ENCODE assay signal across 17 cellular contexts in the genomic region with DNA sequence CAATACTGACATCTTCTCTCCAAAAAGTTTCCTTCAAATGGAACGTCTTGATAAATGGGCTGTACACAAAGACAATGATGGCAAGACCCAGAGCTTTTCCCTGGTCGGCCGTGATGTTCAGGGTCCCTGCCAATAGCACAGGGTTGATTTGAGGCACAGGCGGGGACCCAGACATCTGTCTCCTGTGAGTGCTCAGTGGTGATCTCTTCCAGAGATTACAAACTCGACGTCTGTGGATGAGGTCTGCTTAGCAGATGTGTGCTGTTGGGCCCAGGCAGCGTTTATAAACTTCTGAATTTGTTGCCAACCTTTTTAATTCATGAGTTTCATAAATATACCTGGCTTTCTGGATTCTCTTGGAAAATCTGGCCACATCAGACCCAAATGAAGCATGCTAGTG. TPM values are rescaled to one million over a fixed set of nuclear protein-coding genes. Genes with fewer than 3 reads are reported as not detected.
A peak's percentile ranks its signal among the peaks of the same experiment; 100 is the strongest.
DNase-seq lines count a peak whose midpoint lies in the region; ATAC-seq and TF ChIP-seq lines count a peak whose summit lies in the region.
"Had no signal": no experiment of that assay in that cellular context is flagged by ENCODE, and none has a peak within 500 bp of the region (broad histone marks: within the 10 kb centered on the region; RNA-seq: fewer than 3 reads in every experiment).

No MANE protein-coding gene starts in this region.

- H3K36me3 ChIP-seq in BE2C (no peaks in the 10 kb centered on the region; the same call in 1 of the 2 replicates), neutrophil (peaks cover 51% of the 10 kb centered on the region)

- H3K27me3 Mint-ChIP-seq in activated T-helper 1 cell treated with anti-CD3 and anti-CD28 coated beads, Interleukin-12 subunit alpha, Interleukin-12 subunit beta, Interleukin-2, Interleukin-4 antibody, amounts not matched to agents 30 ng/mL and 10 ng/mL and 1 ng/mL, durations not matched to agents 14 hours and 24 hours and 36 hours (ENCODE audit: insufficient read depth), result no peaks in the 10 kb centered on the region
- H3K27me3 Mint-ChIP-seq: CD4-positive, alpha-beta T cell had no signal

- H3K27ac Mint-ChIP-seq in activated T-helper 1 cell treated with anti-CD3 and anti-CD28 coated beads, Interleukin-12 subunit alpha, Interleukin-12 subunit beta, Interleukin-2, Interleukin-4 antibody, amounts not matched to agents 30 ng/mL and 10 ng/mL and 1 ng/mL, durations not matched to agents 14 hours and 24 hours and 36 hours, result no peak overlapping the region
- H3K27ac Mint-ChIP-seq: CD4-positive, alpha-beta T cell; CD8-positive, alpha-beta T cell had no signal

- peaks cover 22% of the 10 kb centered on the region for H3K36me3 Mint-ChIP-seq in activated T-helper 1 cell treated with anti-CD3 and anti-CD28 coated beads, Interleukin-12 subunit alpha, Interleukin-12 subunit beta, Interleukin-2, Interleukin-4 antibody, amounts not matched to agents 30 ng/mL and 10 ng/mL and 1 ng/mL, durations not matched to agents 14 hours and 24 hours and 36 hours (ENCODE audit: low read depth)

- H3K9me3 Mint-ChIP-seq in activated T-helper 1 cell treated with anti-CD3 and anti-CD28 coated beads, Interleukin-12 subunit alpha, Interleukin-12 subunit beta, Interleukin-2, Interleukin-4 antibody, amounts not matched to agents 30 ng/mL and 10 ng/mL and 1 ng/mL, durations not matched to agents 14 hours and 24 hours and 36 hours, result peaks cover 19% of the 10 kb centered on the region

- intact Hi-C loops in activated T-helper 1 cell treated with anti-CD3 and anti-CD28 coated beads, Interleukin-12 subunit alpha, Interleukin-12 subunit beta, Interleukin-2, Interleukin-4 antibody, amounts not matched to agents 30 ng/mL and 10 ng/mL and 1 ng/mL, durations not matched to agents 14 hours and 24 hours and 36 hours (cut with micrococcal nuclease), result no loop called here

- in situ Hi-C loops in GM13976 (cut with MboI; ENCODE audit: low sequenced_read_pairs, unreplicated experiment), result no loop called here

- H3K9me3 ChIP-seq in BE2C, result no peaks in the 10 kb centered on the region; the same call in 1 of the 2 replicates
- no peaks in the 10 kb centered on the region for H3K9me3 ChIP-seq in neutrophil
- H3K9me3 ChIP-seq: Caco-2 had no signal

- H3K4me1 ChIP-seq in BE2C (0 out of 2 replicates have a peak, but pooled peaks cover 2% of the 10 kb centered on the region), neutrophil (ENCODE audit: control insufficient read depth in 1 of 2, insufficient read depth in 1 of 2, low read depth in 1 of 2, low read length in 1 of 2) (peaks cover 11 to 32% of the 10 kb centered on the region in 2 experiments)
- H3K4me1 ChIP-seq: BLaER1 treated with 17β-estradiol and CSF1 and Interleukin-3, amounts not matched to agents 10 nM and 100 nM had no signal

- DNase-seq in BE2C (peak; percentile 59), SK-N-DZ (ENCODE audit: low spot score) (peak; percentile 53), putamen (ENCODE audit: low spot score) (no peak), GM13976 (ENCODE audit: low spot score) (no peak)
- no peak for DNase-seq in activated T-helper 1 cell treated with anti-CD3 and anti-CD28 coated beads, Interleukin-12 subunit alpha, Interleukin-12 subunit beta, Interleukin-2, Interleukin-4 antibody, amounts not matched to agents 30 ng/mL and 10 ng/mL and 1 ng/mL, durations not matched to agents 14 hours and 24 hours and 36 hours (ENCODE audit: low spot score)
- DNase-seq: 8988T; ACHN; Caco-2; Calu3; CD4-positive, alpha-beta T cell; CD8-positive, alpha-beta T cell; DMS79 treated with DMSO at 0.1 percent for 48 hours; GF-D8 had no signal

- H3K4me3 Mint-ChIP-seq in activated T-helper 1 cell treated with anti-CD3 and anti-CD28 coated beads, Interleukin-12 subunit alpha, Interleukin-12 subunit beta, Interleukin-2, Interleukin-4 antibody, amounts not matched to agents 30 ng/mL and 10 ng/mL and 1 ng/mL, durations not matched to agents 14 hours and 24 hours and 36 hours, result no peak overlapping the region
- H3K4me3 Mint-ChIP-seq: CD4-positive, alpha-beta T cell; CD8-positive, alpha-beta T cell had no signal

- peak; percentile 42; the same call in 1 of the 3 replicates for ATAC-seq in SK-N-SH treated with all-trans-retinoic acid at 6 μM for 48 hours
- ATAC-seq: CD8-positive, alpha-beta T cell had no signal

- no peak for TF ChIP-seq CTCF in BE2C (IDR thresholded peaks at IDR 0.05; ENCODE audit: low read depth, low read length)
- TF ChIP-seq CTCF in neutrophil (IDR thresholded peaks at IDR 0.05), result no peak
- TF ChIP-seq CTCF in GM13976 (IDR thresholded peaks at IDR 0.05; ENCODE audit: borderline replicate concordance, control extremely low read depth, extremely low read depth, insufficient read depth, missing control alignments), result no peak

- H3K4me1 Mint-ChIP-seq in activated T-helper 1 cell treated with anti-CD3 and anti-CD28 coated beads, Interleukin-12 subunit alpha, Interleukin-12 subunit beta, Interleukin-2, Interleukin-4 antibody, amounts not matched to agents 30 ng/mL and 10 ng/mL and 1 ng/mL, durations not matched to agents 14 hours and 24 hours and 36 hours (ENCODE audit: low read depth), result no peaks in the 10 kb centered on the region

- H3K4me3 ChIP-seq in BE2C (ENCODE audit: low read depth, low read length) (no peak overlapping the region), neutrophil (ENCODE audit: low read depth in 1 of 2, low read length in 1 of 2) (no peak overlapping the region)
- H3K4me3 ChIP-seq: BLaER1 treated with 17β-estradiol and CSF1 and Interleukin-3, amounts not matched to agents 10 nM and 100 nM had no signal

- H3K27me3 ChIP-seq in BE2C (no peaks in the 10 kb centered on the region), neutrophil (no peaks in the 10 kb centered on the region)
- H3K27me3 ChIP-seq: BLaER1 treated with 17β-estradiol and CSF1 and Interleukin-3, amounts not matched to agents 10 nM and 100 nM had no signal

- peak overlapping the region; percentile 41 for H3K27ac ChIP-seq in neutrophil
- H3K27ac ChIP-seq: BLaER1 treated with 17β-estradiol and CSF1 and Interleukin-3, amounts not matched to agents 10 nM and 100 nM; C4-2B had no signal

TF ChIP-seq in SK-N-SH treated with all-trans-retinoic acid at 6 μM for 48 hours, 23 proteins besides CTCF, POLR2A, EP300 and RAD21:
- TF ChIP-seq ZNF70 (CRISPR knock-in tag; IDR thresholded peaks at IDR 0.05), result no peak
- TF ChIP-seq, protein P1, sequence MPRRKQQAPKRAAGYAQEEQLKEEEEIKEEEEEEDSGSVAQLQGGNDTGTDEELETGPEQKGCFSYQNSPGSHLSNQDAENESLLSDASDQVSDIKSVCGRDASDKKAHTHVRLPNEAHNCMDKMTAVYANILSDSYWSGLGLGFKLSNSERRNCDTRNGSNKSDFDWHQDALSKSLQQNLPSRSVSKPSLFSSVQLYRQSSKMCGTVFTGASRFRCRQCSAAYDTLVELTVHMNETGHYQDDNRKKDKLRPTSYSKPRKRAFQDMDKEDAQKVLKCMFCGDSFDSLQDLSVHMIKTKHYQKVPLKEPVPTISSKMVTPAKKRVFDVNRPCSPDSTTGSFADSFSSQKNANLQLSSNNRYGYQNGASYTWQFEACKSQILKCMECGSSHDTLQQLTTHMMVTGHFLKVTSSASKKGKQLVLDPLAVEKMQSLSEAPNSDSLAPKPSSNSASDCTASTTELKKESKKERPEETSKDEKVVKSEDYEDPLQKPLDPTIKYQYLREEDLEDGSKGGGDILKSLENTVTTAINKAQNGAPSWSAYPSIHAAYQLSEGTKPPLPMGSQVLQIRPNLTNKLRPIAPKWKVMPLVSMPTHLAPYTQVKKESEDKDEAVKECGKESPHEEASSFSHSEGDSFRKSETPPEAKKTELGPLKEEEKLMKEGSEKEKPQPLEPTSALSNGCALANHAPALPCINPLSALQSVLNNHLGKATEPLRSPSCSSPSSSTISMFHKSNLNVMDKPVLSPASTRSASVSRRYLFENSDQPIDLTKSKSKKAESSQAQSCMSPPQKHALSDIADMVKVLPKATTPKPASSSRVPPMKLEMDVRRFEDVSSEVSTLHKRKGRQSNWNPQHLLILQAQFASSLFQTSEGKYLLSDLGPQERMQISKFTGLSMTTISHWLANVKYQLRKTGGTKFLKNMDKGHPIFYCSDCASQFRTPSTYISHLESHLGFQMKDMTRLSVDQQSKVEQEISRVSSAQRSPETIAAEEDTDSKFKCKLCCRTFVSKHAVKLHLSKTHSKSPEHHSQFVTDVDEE (CRISPR knock-in tag; IDR thresholded peaks at IDR 0.05), result peak; percentile 93
- peak; percentile 98 for TF ChIP-seq TCF4 (CRISPR knock-in tag; IDR thresholded peaks at IDR 0.05; ENCODE audit: borderline replicate concordance)

RNA-seq across cellular contexts. Expression of a gene that starts 14.9 kb away (rescaled TPM):
- 23.1 TPM for polyA plus RNA-seq in BE2C (2012; ENCODE audit: insufficient read depth, insufficient read length, low read depth)
- 4.4 and 5.2 TPM in 2 replicates for polyA plus RNA-seq in SK-N-DZ (2014; cell fraction: cytosol; rRNA removed)
- 2.2 and 2.6 TPM in 2 replicates for polyA plus RNA-seq in SK-N-DZ (2014; cell fraction: nucleus; rRNA removed)
- 5.0 and 5.4 TPM in 2 replicates for total RNA-seq in activated T-helper 1 cell treated with anti-CD3 and anti-CD28 coated beads, Interleukin-12 subunit alpha, Interleukin-12 subunit beta, Interleukin-2, Interleukin-4 antibody, amounts not matched to agents 30 ng/mL and 10 ng/mL and 1 ng/mL, durations not matched to agents 14 hours and 24 hours and 36 hours
- total RNA-seq: Calu3 had no signal

Comparison
In these comparisons a context has a peak if more than half of its experiments do, and no peak if none do; other contexts are left out.
1. DNase-seq: peak in BE2C (single experiment) and SK-N-DZ (single experiment); none in putamen (single experiment), activated T-helper 1 cell treated with anti-CD3 and anti-CD28 coated beads, Interleukin-12 subunit alpha, Interleukin-12 subunit beta, Interleukin-2, Interleukin-4 antibody, amounts not matched to agents 30 ng/mL and 10 ng/mL and 1 ng/mL, durations not matched to agents 14 hours and 24 hours and 36 hours (single experiment) and GM13976 (single experiment).